20 cellular contexts compared by ENCODE assay signal in genomic region chr13:23399254-23399796, GRCh38. TPM values are rescaled to one million over a fixed set of nuclear protein-coding genes. Genes with fewer than 3 reads are reported as not detected.
A peak's percentile ranks its signal among the peaks of the same experiment; 100 is the strongest.
DNase-seq lines count a peak whose midpoint lies in the region; ATAC-seq and TF ChIP-seq lines count a peak whose summit lies in the region.
"Had no signal": no experiment of that assay in that cellular context is flagged by ENCODE, and none has a peak within 500 bp of the region (broad histone marks: within the 10 kb centered on the region; RNA-seq: fewer than 3 reads in every experiment).

No MANE protein-coding gene starts in this region.

- no peaks in the 10 kb centered on the region for H3K27me3 ChIP-seq in HCT116 (ENCODE audit: insufficient read depth, low read length)
- H3K27me3 ChIP-seq in breast epithelium = no peaks in the 10 kb centered on the region

- H3K27me3 Mint-ChIP-seq in activated T-cell treated with anti-CD3 and anti-CD28 coated beads, Interleukin-2, amount 50 U/mL, for 72 hours (ENCODE audit: low read depth) = peaks cover 14% of the 10 kb centered on the region

- H3K4me3 ChIP-seq in HCT116 (replicated peaks in 1 of 2; ENCODE audit: low read depth in 1 of 2, low read length in 2 of 2) (no peak overlapping the region), breast epithelium (no peak overlapping the region)
- H3K4me3 ChIP-seq: GM23248 had no signal

- no peaks in the 10 kb centered on the region for H3K79me2 ChIP-seq in HCT116 (ENCODE audit: insufficient read depth, low read length)

- H3K4me2 ChIP-seq in HCT116 (ENCODE audit: low read length) = no peak overlapping the region

- DNase-seq in HCT116 (ENCODE audit: low read depth, low spot score) (no peak), LoVo (ENCODE audit: low spot score) (peak; percentile 59), breast epithelium (ENCODE audit: low spot score in 2 of 2) (no peak), islet precursor cell (peak; percentile 88), left cardiac atrium (no peak)
- no peak for DNase-seq in activated T-cell treated with anti-CD3 and anti-CD28 coated beads, Interleukin-2, amount 50 U/mL, for 72 hours
- DNase-seq: activated CD4-positive, alpha-beta T cell treated with anti-CD3 and anti-CD28 coated beads, Interleukin-2, amount 10 ng/mL, durations not matched to agents 24 days and 14 days; activated naive CD8-positive, alpha-beta T cell treated with anti-CD3 and anti-CD28 coated beads, Interleukin-2, amount 10 ng/mL, durations not matched to agents 7 days and 5 days; effector CD8-positive, alpha-beta T cell; GM23248; left colon; NCI-H1694 treated with DMSO at 0.1 percent for 48 hours; NCI-H226; OCI-M1; posterior cingulate gyrus; T-helper 17 cell had no signal

- H2AFZ ChIP-seq in HCT116 (ENCODE audit: low read depth, low read length, poor library complexity, severe bottlenecking) = peak overlapping the region; percentile 16
- H2AFZ ChIP-seq: GM23248 had no signal

- no peak overlapping the region for H3K4me3 Mint-ChIP-seq in activated T-cell treated with anti-CD3 and anti-CD28 coated beads, Interleukin-2, amount 50 U/mL, for 72 hours
- H3K4me3 Mint-ChIP-seq: activated CD4-positive, alpha-beta T cell treated with anti-CD3 and anti-CD28 coated beads, Interleukin-2, amount 10 ng/mL, durations not matched to agents 24 days and 14 days; activated naive CD8-positive, alpha-beta T cell treated with anti-CD3 and anti-CD28 coated beads, Interleukin-2, amount 10 ng/mL, durations not matched to agents 7 days and 5 days; activated T-helper 1 cell treated with anti-CD3 and anti-CD28 coated beads, Interleukin-12 subunit alpha, Interleukin-12 subunit beta, Interleukin-2, Interleukin-4 antibody, amounts not matched to agents 30 ng/mL and 10 ng/mL and 1 ng/mL, durations not matched to agents 14 hours and 24 hours and 36 hours; nephron; T-helper 17 cell had no signal

- H3K36me3 ChIP-seq in HCT116 (ENCODE audit: control insufficient read depth in 1 of 2, insufficient read depth in 2 of 2, low read length in 2 of 2) (no peaks in the 10 kb centered on the region), breast epithelium (no peaks in the 10 kb centered on the region)

- ATAC-seq in HCT116 (no peak), GM19452 (IDR thresholded peaks at IDR 0.05; ENCODE audit: unreplicated experiment) (no peak), left cardiac atrium (no peak)
- ATAC-seq in activated T-cell treated with anti-CD3 and anti-CD28 coated beads, Interleukin-2, amount 50 U/mL, for 72 hours (replicated peaks in 1 of 2) = no peak
- ATAC-seq: left colon, T-helper 17 cell had no signal

- TF ChIP-seq CTCF in HCT116 (IDR thresholded peaks at IDR 0.05 in 2 of 3, conservative IDR thresholded peaks at IDR 0.05 in 1 of 3; ENCODE audit: borderline replicate concordance in 1 of 3, insufficient read depth in 1 of 3, low read depth in 2 of 3, low read length in 2 of 3) = no peak
- no peak for TF ChIP-seq CTCF in breast epithelium (IDR thresholded peaks at IDR 0.05)

- H3K9me3 ChIP-seq in HCT116 (ENCODE audit: control insufficient read depth in 1 of 2, insufficient read depth in 1 of 2, low read depth in 1 of 2, low read length in 2 of 2) (no peaks in the 10 kb centered on the region), breast epithelium (no peaks in the 10 kb centered on the region)

- no peak for TF ChIP-seq POLR2A in HCT116 (IDR thresholded peaks at IDR 0.05; ENCODE audit: borderline replicate concordance, extremely low read depth, insufficient read depth, insufficient read length)
- no peak for TF ChIP-seq POLR2A in breast epithelium (IDR thresholded peaks at IDR 0.05)

- intact Hi-C loops in HCT116 (cut with micrococcal nuclease) (no loop called here), breast epithelium (cut with DNase I; ENCODE audit: low total_unique reads) (no loop called here), left cardiac atrium (cut with DNase I) (no loop called here)

- no peaks in the 10 kb centered on the region for H3K4me1 Mint-ChIP-seq in activated T-cell treated with anti-CD3 and anti-CD28 coated beads, Interleukin-2, amount 50 U/mL, for 72 hours (ENCODE audit: low read depth)
- H3K4me1 Mint-ChIP-seq: T-helper 17 cell had no signal

- H3K9me2 ChIP-seq in HCT116 (ENCODE audit: insufficient read depth) = no peaks in the 10 kb centered on the region

- no peaks in the 10 kb centered on the region for H4K20me1 ChIP-seq in HCT116 (ENCODE audit: insufficient read depth)

- RAD21 ChIA-PET in HCT116 (lab: Charles Lee; ENCODE audit: low non-redundant PET in 1 of 2, low total read pairs in 2 of 2, uncharacterized antibody in 2 of 2, unreplicated experiment in 2 of 2) = no interaction called here

- H3K4me1 ChIP-seq in HCT116 (ENCODE audit: control insufficient read depth in 1 of 2, insufficient read depth in 2 of 2, low read length in 2 of 2) = no peaks in the 10 kb centered on the region
- no peaks in the 10 kb centered on the region for H3K4me1 ChIP-seq in breast epithelium

- POLR2A ChIA-PET in HCT116 (lab: Charles Lee) = no interaction called here

- H3K27ac ChIP-seq in HCT116 (ENCODE audit: low read depth, low read length) = no peak overlapping the region
- H3K27ac ChIP-seq in breast epithelium = peak overlapping the region; percentile 22 to 54
- H3K27ac ChIP-seq: C4-2B, GM23248 had no signal

- peaks cover 5 to 6% of the 10 kb centered on the region in 2 donors for H3K36me3 Mint-ChIP-seq in activated T-cell treated with anti-CD3 and anti-CD28 coated beads, Interleukin-2, amount 50 U/mL, for 72 hours (ENCODE audit: insufficient read depth in 2 of 2)
- H3K36me3 Mint-ChIP-seq: activated naive CD8-positive, alpha-beta T cell treated with anti-CD3 and anti-CD28 coated beads, Interleukin-2, amount 10 ng/mL, durations not matched to agents 7 days and 5 days had no signal

- no peak for TF ChIP-seq RAD21 in HCT116 (IDR thresholded peaks at IDR 0.05; ENCODE audit: low read depth)

- no peak overlapping the region for H3K27ac Mint-ChIP-seq in activated T-cell treated with anti-CD3 and anti-CD28 coated beads, Interleukin-2, amount 50 U/mL, for 72 hours
- H3K27ac Mint-ChIP-seq: activated CD4-positive, alpha-beta T cell treated with anti-CD3 and anti-CD28 coated beads, Interleukin-2, amount 10 ng/mL, durations not matched to agents 24 days and 14 days; activated naive CD8-positive, alpha-beta T cell treated with anti-CD3 and anti-CD28 coated beads, Interleukin-2, amount 10 ng/mL, durations not matched to agents 7 days and 5 days; activated T-helper 1 cell treated with anti-CD3 and anti-CD28 coated beads, Interleukin-12 subunit alpha, Interleukin-12 subunit beta, Interleukin-2, Interleukin-4 antibody, amounts not matched to agents 30 ng/mL and 10 ng/mL and 1 ng/mL, durations not matched to agents 14 hours and 24 hours and 36 hours; T-helper 17 cell had no signal

- peaks cover 7 to 8% of the 10 kb centered on the region in 2 donors for H3K9me3 Mint-ChIP-seq in activated T-cell treated with anti-CD3 and anti-CD28 coated beads, Interleukin-2, amount 50 U/mL, for 72 hours

- no peak overlapping the region for H3K9ac ChIP-seq in HCT116 (ENCODE audit: low read length)
- H3K9ac ChIP-seq: GM23248 had no signal

- CTCF ChIA-PET in HCT116 (lab: Charles Lee) = no interaction called here

- BruUV-seq in HCT116 (replicated peaks; lab: Mats Ljungman, UMichigan) = no TSS peak

TF ChIP-seq in HCT116, 20 proteins besides CTCF, POLR2A, EP300 and RAD21 (continues in another document):
- no peak for TF ChIP-seq POLR2AphosphoS5 (IDR thresholded peaks at IDR 0.05; ENCODE audit: low read depth, low read length)
- no peak for TF ChIP-seq REST (IDR thresholded peaks at IDR 0.05; ENCODE audit: low read depth)
- no peak for TF ChIP-seq FOSL1 (IDR thresholded peaks at IDR 0.05; ENCODE audit: low read depth)
- TF ChIP-seq MAX (IDR thresholded peaks at IDR 0.05) = no peak
- no peak for TF ChIP-seq YY1 (IDR thresholded peaks at IDR 0.05; ENCODE audit: extremely low read depth, insufficient replicate concordance, low read depth, low read length)
- no peak for TF ChIP-seq SP1 (IDR thresholded peaks at IDR 0.05; ENCODE audit: low read depth)
- no peak for TF ChIP-seq EZH2 (IDR thresholded peaks at IDR 0.05)

RNA-seq across cellular contexts. Expression of gene SACS, which starts 34.2 kb away (rescaled TPM):
- total RNA-seq in HCT116 (2021; ENCODE audit: unreplicated experiment) (33.4 TPM), breast epithelium (10 to 100 TPM; 26.2 to 36.3 (median 32.4) TPM), left cardiac atrium (10 to 100 TPM; 12.1 to 23.3 TPM)
- 6.8 and 7.0 TPM in 2 replicates for polyA plus RNA-seq in HCT116 (2012)
- total RNA-seq in activated T-cell treated with anti-CD3 and anti-CD28 coated beads, Interleukin-2, amount 50 U/mL, for 72 hours = 10 to 100 TPM; 29.1 to 31.1 TPM

Comparison
In these comparisons a context has a peak if more than half of its experiments do, and no peak if none do; other contexts are left out.
1. DNase-seq: peak in LoVo (single experiment) and islet precursor cell (single experiment); none in HCT116 (single experiment), breast epithelium (0 of 2), activated T-cell treated with anti-CD3 and anti-CD28 coated beads, Interleukin-2, amount 50 U/mL, for 72 hours (0 of 2) and left cardiac atrium (single experiment).